8 cellular contexts compared by ENCODE assay signal in genomic region chr14:58151701-58152568, GRCh38. TPM values are rescaled to one million over a fixed set of nuclear protein-coding genes. Genes with fewer than 3 reads are reported as not detected.
DNase-seq lines count a peak whose midpoint lies in the region; ATAC-seq and TF ChIP-seq lines count a peak whose summit lies in the region.

ARMH4 (minus strand) TSS chr14:58152213; CDS start chr14:58139358, 12,855 bp downstream.

- TF ChIP-seq CTCF in left ventricle myocardium inferior (IDR thresholded peaks at IDR 0.05; ENCODE audit: borderline replicate concordance) (peak; percentile 52), upper lobe of right lung (IDR thresholded peaks at IDR 0.05) (peak; percentile 29)

- H3K27me3 ChIP-seq in left ventricle myocardium inferior (ENCODE audit: low read depth) (no peaks in the 10 kb centered on the region), upper lobe of right lung (peaks cover 18% of the 10 kb centered on the region)

- peak within 1 kb of the TSS; percentile 83 for H3K27ac ChIP-seq in left ventricle myocardium inferior (replicated peaks)
- H3K27ac ChIP-seq in upper lobe of right lung: no peak within 1 kb of the TSS

- peak; percentile 86 for DNase-seq in NCI-H1105 treated with DMSO at 0.1 percent for 48 hours (lab: John Stamatoyannopoulos, UW)
- peak; percentile 48 for DNase-seq in T follicular helper cell (ENCODE audit: low read depth)
- peak; percentile 70 for DNase-seq in amniotic epithelial cell (ENCODE audit: low read depth)
- peak; percentile 85 for DNase-seq in left ventricle myocardium inferior
- DNase-seq in posterior vena cava (ENCODE audit: low spot score): peak; percentile 92
- peak; percentile 90 for DNase-seq in upper lobe of right lung

- no peaks in the 10 kb centered on the region for H3K36me3 ChIP-seq in left ventricle myocardium inferior
- H3K36me3 ChIP-seq in upper lobe of right lung: no peaks in the 10 kb centered on the region

- ATAC-seq in HG02623 (IDR thresholded peaks at IDR 0.05; ENCODE audit: unreplicated experiment): peak; percentile 95
- peak; percentile 97 for ATAC-seq in upper lobe of right lung

- H3K4me3 ChIP-seq in GM08714 (ENCODE audit: low read length) (peak within 1 kb of the TSS; percentile 70), left ventricle myocardium inferior (peak within 1 kb of the TSS; percentile 90), upper lobe of right lung (peak within 1 kb of the TSS; percentile 66)

- H3K4me1 ChIP-seq in left ventricle myocardium inferior (peaks cover 26% of the 10 kb centered on the region), upper lobe of right lung (peaks cover 8% of the 10 kb centered on the region)

- intact Hi-C loops in left ventricle myocardium inferior (cut with micrococcal nuclease) (no loop called here), posterior vena cava (cut with DNase I) (loop anchor here in 1 of 2 donors (5.0 kb wide), 1 partner anchor 950 kb away; no protein-coding TSS in a partner anchor), upper lobe of right lung (cut with DNase I) (no loop called here)

- H3K9me3 ChIP-seq in left ventricle myocardium inferior (replicated peaks): no peaks in the 10 kb centered on the region
- no peaks in the 10 kb centered on the region for H3K9me3 ChIP-seq in upper lobe of right lung

RNA-seq across cellular contexts. Expression of gene ARMH4, which starts in this region (rescaled TPM):
- total RNA-seq in left ventricle myocardium inferior (7.3 TPM), posterior vena cava (1 to 10 TPM; 8.5 to 9.2 TPM), upper lobe of right lung (2.3 TPM)
